Comparison of ENCODE assay signal across 8 cellular contexts in genomic region chr19:38315657-38316476, GRCh38. TPM values are rescaled to one million over a fixed set of nuclear protein-coding genes. Genes with fewer than 3 reads are reported as not detected.
DNase-seq lines count a peak whose midpoint lies in the region; ATAC-seq and TF ChIP-seq lines count a peak whose summit lies in the region.

TSS of gene YIF1B (minus strand) at chr19:38315947. CDS start at chr19:38315917, 30 bp downstream.

- H3K4me3 ChIP-seq in ascending aorta (peak within 1 kb of the TSS; percentile 68 to 70), right cardiac atrium (ENCODE audit: low read length) (peak within 1 kb of the TSS; percentile 53), uterus (peak within 1 kb of the TSS; percentile 66)

- H3K27me3 Mint-ChIP-seq in T-helper 2 cell treated with Interferon-gamma antibody and Interleukin-4, amounts not matched to agents 5 μg/mL and 100 μg/mL, for 36 hours (ENCODE audit: low read depth): no peaks in the 10 kb centered on the region

- intact Hi-C loops in ascending aorta (cut with DNase I) (loop anchor here (1.0 to 2.0 kb wide), 3 partner anchors 19 to 51 kb away; partner anchors contain the start of genes CATSPERG and SPINT2), right cardiac atrium (cut with DNase I) (loop anchor here in 2 of 4 donors (5.0 kb wide), 2 partner anchors 39 to 59 kb away; partner anchors contain the start of gene PPP1R14A (in 1 of the 2)), uterus (cut with DNase I; ENCODE audit: low total_unique reads) (no loop called here)

- H3K9me3 Mint-ChIP-seq in T-helper 2 cell treated with Interferon-gamma antibody and Interleukin-4, amounts not matched to agents 5 μg/mL and 100 μg/mL, for 36 hours: no peaks in the 10 kb centered on the region

- H3K27me3 ChIP-seq in ascending aorta: no peaks in the 10 kb centered on the region
- no peaks in the 10 kb centered on the region for H3K27me3 ChIP-seq in right cardiac atrium (ENCODE audit: control insufficient read depth, insufficient read depth)
- H3K27me3 ChIP-seq in uterus: peaks cover 0 to 3% of the 10 kb centered on the region in 2 donors

- H3K36me3 Mint-ChIP-seq in T-helper 2 cell treated with Interferon-gamma antibody and Interleukin-4, amounts not matched to agents 5 μg/mL and 100 μg/mL, for 36 hours (ENCODE audit: low read depth): peaks cover 5% of the 10 kb centered on the region

- peaks cover 7 to 25% of the 10 kb centered on the region in 2 donors for H3K4me1 ChIP-seq in ascending aorta
- peaks cover 4% of the 10 kb centered on the region for H3K4me1 ChIP-seq in right cardiac atrium (ENCODE audit: control insufficient read depth, insufficient read depth, low read length)
- H3K4me1 ChIP-seq in uterus: peaks cover 0 to 5% of the 10 kb centered on the region in 2 donors

- H3K27ac Mint-ChIP-seq in T-helper 2 cell treated with Interferon-gamma antibody and Interleukin-4, amounts not matched to agents 5 μg/mL and 100 μg/mL, for 36 hours: peak within 1 kb of the TSS; percentile 91

- H3K36me3 ChIP-seq in ascending aorta (no peaks in the 10 kb centered on the region), uterus (no peaks in the 10 kb centered on the region)

- no peaks in the 10 kb centered on the region for H3K9me3 ChIP-seq in ascending aorta
- no peaks in the 10 kb centered on the region for H3K9me3 ChIP-seq in right cardiac atrium (ENCODE audit: control insufficient read depth, low read length)
- no peaks in the 10 kb centered on the region for H3K9me3 ChIP-seq in uterus

- H3K4me1 Mint-ChIP-seq in T-helper 2 cell treated with Interferon-gamma antibody and Interleukin-4, amounts not matched to agents 5 μg/mL and 100 μg/mL, for 36 hours (ENCODE audit: low read depth): peaks cover 40% of the 10 kb centered on the region

- ATAC-seq in GM18508 (IDR thresholded peaks at IDR 0.05; ENCODE audit: insufficient read depth, unreplicated experiment) (peak; percentile 56), HG02981 (IDR thresholded peaks at IDR 0.05; ENCODE audit: unreplicated experiment) (peak; percentile 86), right cardiac atrium (peak; percentile 96 to 97)

- WGBS in right cardiac atrium: under 1% methylated on average over 64 of the region's 64 CpGs

- H3K4me3 Mint-ChIP-seq in T-helper 2 cell treated with Interferon-gamma antibody and Interleukin-4, amounts not matched to agents 5 μg/mL and 100 μg/mL, for 36 hours: peak within 1 kb of the TSS; percentile 88

- DNase-seq in NCI-H2029 (lab: John Stamatoyannopoulos, UW) (peak; percentile 96), ascending aorta (ENCODE audit: low spot score in 2 of 2) (peak; percentile 97 to 99), right cardiac atrium (peak; percentile 98 to 99 (median 98)), putamen (ENCODE audit: low spot score) (peak; percentile 98), uterus (peak; percentile 96 to 97)
- peak; percentile 97 for DNase-seq in T-helper 2 cell treated with Interferon-gamma antibody and Interleukin-4, amounts not matched to agents 5 μg/mL and 100 μg/mL, for 36 hours (ENCODE audit: low spot score)

- H3K27ac ChIP-seq in ascending aorta (peak within 1 kb of the TSS; percentile 79 to 85), right cardiac atrium (ENCODE audit: low read length) (peak within 1 kb of the TSS; percentile 73), uterus (peak within 1 kb of the TSS; percentile 80 to 87)

- TF ChIP-seq CTCF in ascending aorta (IDR thresholded peaks at IDR 0.05) (no peak), uterus (IDR thresholded peaks at IDR 0.05) (peak in 1 of 4 experiments; percentile 7)

- TF ChIP-seq POLR2A in uterus (IDR thresholded peaks at IDR 0.05): peak; percentile 28 to 43

RNA-seq across cellular contexts. Expression of gene YIF1B, which starts in this region (rescaled TPM):
- total RNA-seq in ascending aorta (24.7 TPM), right cardiac atrium (10 to 100 TPM; 15.9 to 24.4 (median 19.9) TPM), uterus (10 to 100 TPM in 3 of 4 donors, 1 to 10 TPM in 1; 6.4 to 31.7 (median 21.5) TPM)
- 25.7 TPM for polyA plus RNA-seq in right cardiac atrium

Comparison
In these comparisons a context has a peak if more than half of its experiments do, and no peak if none do; other contexts are left out.
1. Peak in every context shown above with its lines: DNase-seq, ATAC-seq, H3K4me3 ChIP-seq and H3K27ac ChIP-seq.